2 cellular contexts compared by ENCODE assay signal in genomic region chr1:81071072-81071858, GRCh38.
TF ChIP-seq lines count a peak whose summit lies in the region.

No MANE protein-coding gene starts in this region.

TF ChIP-seq in GM23338, 12 proteins besides CTCF, POLR2A, EP300 and RAD21 (continued from another document):
- TF ChIP-seq ZNF462 (CRISPR knock-in tag; IDR thresholded peaks at IDR 0.05), result no peak
- TF ChIP-seq EZH2 (IDR thresholded peaks at IDR 0.05; ENCODE audit: low read depth, unreplicated experiment), result no peak
- TF ChIP-seq ZNF114 (CRISPR knock-in tag; IDR thresholded peaks at IDR 0.05), result no peak
- TF ChIP-seq STAT1 (IDR thresholded peaks at IDR 0.05; ENCODE audit: unreplicated experiment), result no peak
- no peak for TF ChIP-seq REST (IDR thresholded peaks at IDR 0.05; ENCODE audit: unreplicated experiment)
- no peak for TF ChIP-seq NANOG (IDR thresholded peaks at IDR 0.05; ENCODE audit: borderline replicate concordance)
- no peak for TF ChIP-seq EZH2phosphoT487 (IDR thresholded peaks at IDR 0.05; ENCODE audit: unreplicated experiment)
- TF ChIP-seq, protein P1, sequence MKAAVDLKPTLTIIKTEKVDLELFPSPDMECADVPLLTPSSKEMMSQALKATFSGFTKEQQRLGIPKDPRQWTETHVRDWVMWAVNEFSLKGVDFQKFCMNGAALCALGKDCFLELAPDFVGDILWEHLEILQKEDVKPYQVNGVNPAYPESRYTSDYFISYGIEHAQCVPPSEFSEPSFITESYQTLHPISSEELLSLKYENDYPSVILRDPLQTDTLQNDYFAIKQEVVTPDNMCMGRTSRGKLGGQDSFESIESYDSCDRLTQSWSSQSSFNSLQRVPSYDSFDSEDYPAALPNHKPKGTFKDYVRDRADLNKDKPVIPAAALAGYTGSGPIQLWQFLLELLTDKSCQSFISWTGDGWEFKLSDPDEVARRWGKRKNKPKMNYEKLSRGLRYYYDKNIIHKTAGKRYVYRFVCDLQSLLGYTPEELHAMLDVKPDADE (IDR thresholded peaks at IDR 0.05), result no peak
- no peak for TF ChIP-seq POLR2AphosphoS5 (IDR thresholded peaks at IDR 0.05; ENCODE audit: low read depth)
- no peak for TF ChIP-seq ZNF331 (CRISPR knock-in tag; IDR thresholded peaks at IDR 0.05; ENCODE audit: low read depth)

TF ChIP-seq in SK-N-SH, 30 proteins besides CTCF, POLR2A, EP300 and RAD21 (continued from another document):
- TF ChIP-seq, protein P2, sequence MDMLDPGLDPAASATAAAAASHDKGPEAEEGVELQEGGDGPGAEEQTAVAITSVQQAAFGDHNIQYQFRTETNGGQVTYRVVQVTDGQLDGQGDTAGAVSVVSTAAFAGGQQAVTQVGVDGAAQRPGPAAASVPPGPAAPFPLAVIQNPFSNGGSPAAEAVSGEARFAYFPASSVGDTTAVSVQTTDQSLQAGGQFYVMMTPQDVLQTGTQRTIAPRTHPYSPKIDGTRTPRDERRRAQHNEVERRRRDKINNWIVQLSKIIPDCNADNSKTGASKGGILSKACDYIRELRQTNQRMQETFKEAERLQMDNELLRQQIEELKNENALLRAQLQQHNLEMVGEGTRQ (IDR thresholded peaks at IDR 0.05; ENCODE audit: borderline replicate concordance, low read depth, low read length), result no peak
- TF ChIP-seq EZH2phosphoT487 (IDR thresholded peaks at IDR 0.05; ENCODE audit: borderline replicate concordance, low read depth) (no peak), USF1 (IDR thresholded peaks at IDR 0.05; ENCODE audit: borderline replicate concordance, low read depth) (no peak), TCF12 (IDR thresholded peaks at IDR 0.05) (peak; percentile 80; the same call in 1 of the 2 replicates), REST (IDR thresholded peaks at IDR 0.05; ENCODE audit: low read depth, low read length) (no peak), POLR2AphosphoS5 (IDR thresholded peaks at IDR 0.05; ENCODE audit: low read depth, low read length) (peak; percentile 37; the same call in 1 of the 2 replicates), RCOR1 (IDR thresholded peaks at IDR 0.05; ENCODE audit: low read length) (no peak), YY1 (IDR thresholded peaks at IDR 0.05; ENCODE audit: low read depth) (no peak), MXI1 (IDR thresholded peaks at IDR 0.05; ENCODE audit: low read depth, low read length) (no peak), TAF1 (IDR thresholded peaks at IDR 0.05; ENCODE audit: borderline replicate concordance, low read depth, low read length) (no peak), TEAD4 (IDR thresholded peaks at IDR 0.05; ENCODE audit: borderline replicate concordance, insufficient read depth) (no peak), PBX3 (IDR thresholded peaks at IDR 0.05) (peak; percentile 50)
